ENCODE assay signal across 29 cellular contexts in the genomic region with DNA sequence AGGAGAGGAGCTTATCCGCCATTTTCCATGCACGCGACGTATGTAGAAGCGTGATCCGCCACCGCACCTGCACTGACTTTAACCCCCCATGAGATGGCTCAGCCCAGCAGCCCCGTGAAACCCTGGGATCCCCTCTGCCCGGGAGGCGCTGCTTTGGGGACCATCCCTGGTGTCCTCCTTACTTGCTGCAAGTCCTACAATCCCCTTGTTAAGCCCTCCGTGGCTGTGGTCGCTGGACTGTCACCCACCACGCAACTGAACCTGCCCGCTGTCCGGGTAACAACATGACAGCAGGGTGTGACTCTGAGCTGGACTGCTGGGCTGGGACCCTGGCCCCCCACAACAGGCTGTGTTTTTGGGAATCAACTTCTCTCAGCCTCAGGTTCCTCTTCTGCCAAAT.
"Had no signal": no experiment of that assay in that cellular context is flagged by ENCODE, and none has a peak within 500 bp of the region (broad histone marks: within the 10 kb centered on the region; RNA-seq: fewer than 3 reads in every experiment).

No MANE protein-coding gene starts in this region.

- H3K4me1 ChIP-seq: colonic mucosa, gastrocnemius medialis, heart left ventricle, left lung had no signal

- H3K36me3 Mint-ChIP-seq: immature natural killer cell, memory B cell, mesothelial cell of epicardium had no signal

- H3K27ac ChIP-seq: colonic mucosa, epithelial cell of prostate, esophagus squamous epithelium, gastrocnemius medialis, heart left ventricle, hepatocyte, left lung had no signal

- H3K27ac Mint-ChIP-seq: dendritic cell treated with granulocyte-macrophage colony-stimulating factor and Interleukin-4, amounts not matched to agents 40 ng/mL and 50 ng/mL, for 4 days; effector memory CD8-positive, alpha-beta T cell; immature natural killer cell; memory B cell; mesothelial cell of epicardium had no signal

- H3K9me3 ChIP-seq: colonic mucosa, esophagus squamous epithelium, gastrocnemius medialis, heart left ventricle, left lung, mucosa of descending colon had no signal

- H3K36me3 ChIP-seq: colonic mucosa, esophagus squamous epithelium, gastrocnemius medialis, heart left ventricle, left lung had no signal

- H3K9me3 Mint-ChIP-seq: dendritic cell treated with granulocyte-macrophage colony-stimulating factor and Interleukin-4, amounts not matched to agents 40 ng/mL and 50 ng/mL, for 4 days; effector memory CD8-positive, alpha-beta T cell; endodermal cell; immature natural killer cell; memory B cell; mesothelial cell of epicardium had no signal

- DNase-seq: cerebellar nuclear complex; colonic mucosa; cortex of kidney; effector CD8-positive, alpha-beta T cell; effector memory CD8-positive, alpha-beta T cell; endodermal cell; erythroblast; esophagus squamous epithelium; foreskin fibroblast; foreskin melanocyte; gastrocnemius medialis; heart left ventricle; hypothalamus; immature natural killer cell; islet precursor cell; kidney; kidney glomerular epithelial cell; left colon; left lung; left ventricle myocardium superior; mammary epithelial cell had no signal

- H3K4me3 ChIP-seq: colonic mucosa, esophagus squamous epithelium, gastrocnemius medialis, heart left ventricle, hepatocyte, left lung, lung, mucosa of descending colon had no signal

- ATAC-seq: effector memory CD8-positive, alpha-beta T cell; esophagus mucosa; gastrocnemius medialis; heart left ventricle; left colon; left lung; left ventricle myocardium superior; mucosa of descending colon had no signal

- H3K27me3 ChIP-seq: colonic mucosa, gastrocnemius medialis, heart left ventricle, hepatocyte had no signal

- H3K4me1 Mint-ChIP-seq: immature natural killer cell, memory B cell, mesothelial cell of epicardium had no signal

- H3K4me3 Mint-ChIP-seq: dendritic cell treated with granulocyte-macrophage colony-stimulating factor and Interleukin-4, amounts not matched to agents 40 ng/mL and 50 ng/mL, for 4 days; effector memory CD8-positive, alpha-beta T cell; endodermal cell; immature natural killer cell; memory B cell; mesothelial cell of epicardium had no signal
